ENCODE assay signal across 2 cellular contexts in the genomic region with DNA sequence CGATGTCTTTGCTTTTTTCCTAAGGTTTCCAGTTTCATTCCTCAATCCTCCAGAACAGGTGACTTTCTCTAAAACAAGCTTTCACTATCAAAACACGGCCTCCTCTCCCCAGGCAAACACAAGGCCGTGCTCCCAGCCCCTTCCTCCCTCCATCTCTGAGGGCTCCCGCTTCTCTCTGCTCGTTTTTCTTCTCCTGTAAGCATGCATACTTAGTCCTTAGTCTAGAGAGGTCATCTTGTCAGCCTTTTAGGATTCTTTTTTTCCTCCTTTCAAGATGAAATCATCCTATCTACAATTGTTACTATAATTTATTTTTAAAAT.
A peak's percentile ranks its signal among the peaks of the same experiment; 100 is the strongest.
TF ChIP-seq lines count a peak whose summit lies in the region.

No MANE protein-coding gene starts in this region.

TF ChIP-seq in WTC11, 78 proteins besides CTCF, POLR2A, EP300 and RAD21 (continued from another document):
- TF ChIP-seq, protein P1, sequence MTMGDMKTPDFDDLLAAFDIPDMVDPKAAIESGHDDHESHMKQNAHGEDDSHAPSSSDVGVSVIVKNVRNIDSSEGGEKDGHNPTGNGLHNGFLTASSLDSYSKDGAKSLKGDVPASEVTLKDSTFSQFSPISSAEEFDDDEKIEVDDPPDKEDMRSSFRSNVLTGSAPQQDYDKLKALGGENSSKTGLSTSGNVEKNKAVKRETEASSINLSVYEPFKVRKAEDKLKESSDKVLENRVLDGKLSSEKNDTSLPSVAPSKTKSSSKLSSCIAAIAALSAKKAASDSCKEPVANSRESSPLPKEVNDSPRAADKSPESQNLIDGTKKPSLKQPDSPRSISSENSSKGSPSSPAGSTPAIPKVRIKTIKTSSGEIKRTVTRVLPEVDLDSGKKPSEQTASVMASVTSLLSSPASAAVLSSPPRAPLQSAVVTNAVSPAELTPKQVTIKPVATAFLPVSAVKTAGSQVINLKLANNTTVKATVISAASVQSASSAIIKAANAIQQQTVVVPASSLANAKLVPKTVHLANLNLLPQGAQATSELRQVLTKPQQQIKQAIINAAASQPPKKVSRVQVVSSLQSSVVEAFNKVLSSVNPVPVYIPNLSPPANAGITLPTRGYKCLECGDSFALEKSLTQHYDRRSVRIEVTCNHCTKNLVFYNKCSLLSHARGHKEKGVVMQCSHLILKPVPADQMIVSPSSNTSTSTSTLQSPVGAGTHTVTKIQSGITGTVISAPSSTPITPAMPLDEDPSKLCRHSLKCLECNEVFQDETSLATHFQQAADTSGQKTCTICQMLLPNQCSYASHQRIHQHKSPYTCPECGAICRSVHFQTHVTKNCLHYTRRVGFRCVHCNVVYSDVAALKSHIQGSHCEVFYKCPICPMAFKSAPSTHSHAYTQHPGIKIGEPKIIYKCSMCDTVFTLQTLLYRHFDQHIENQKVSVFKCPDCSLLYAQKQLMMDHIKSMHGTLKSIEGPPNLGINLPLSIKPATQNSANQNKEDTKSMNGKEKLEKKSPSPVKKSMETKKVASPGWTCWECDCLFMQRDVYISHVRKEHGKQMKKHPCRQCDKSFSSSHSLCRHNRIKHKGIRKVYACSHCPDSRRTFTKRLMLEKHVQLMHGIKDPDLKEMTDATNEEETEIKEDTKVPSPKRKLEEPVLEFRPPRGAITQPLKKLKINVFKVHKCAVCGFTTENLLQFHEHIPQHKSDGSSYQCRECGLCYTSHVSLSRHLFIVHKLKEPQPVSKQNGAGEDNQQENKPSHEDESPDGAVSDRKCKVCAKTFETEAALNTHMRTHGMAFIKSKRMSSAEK (CRISPR knock-in tag; IDR thresholded peaks at IDR 0.05; ENCODE audit: borderline replicate concordance) = no peak
- TF ChIP-seq, protein P2, sequence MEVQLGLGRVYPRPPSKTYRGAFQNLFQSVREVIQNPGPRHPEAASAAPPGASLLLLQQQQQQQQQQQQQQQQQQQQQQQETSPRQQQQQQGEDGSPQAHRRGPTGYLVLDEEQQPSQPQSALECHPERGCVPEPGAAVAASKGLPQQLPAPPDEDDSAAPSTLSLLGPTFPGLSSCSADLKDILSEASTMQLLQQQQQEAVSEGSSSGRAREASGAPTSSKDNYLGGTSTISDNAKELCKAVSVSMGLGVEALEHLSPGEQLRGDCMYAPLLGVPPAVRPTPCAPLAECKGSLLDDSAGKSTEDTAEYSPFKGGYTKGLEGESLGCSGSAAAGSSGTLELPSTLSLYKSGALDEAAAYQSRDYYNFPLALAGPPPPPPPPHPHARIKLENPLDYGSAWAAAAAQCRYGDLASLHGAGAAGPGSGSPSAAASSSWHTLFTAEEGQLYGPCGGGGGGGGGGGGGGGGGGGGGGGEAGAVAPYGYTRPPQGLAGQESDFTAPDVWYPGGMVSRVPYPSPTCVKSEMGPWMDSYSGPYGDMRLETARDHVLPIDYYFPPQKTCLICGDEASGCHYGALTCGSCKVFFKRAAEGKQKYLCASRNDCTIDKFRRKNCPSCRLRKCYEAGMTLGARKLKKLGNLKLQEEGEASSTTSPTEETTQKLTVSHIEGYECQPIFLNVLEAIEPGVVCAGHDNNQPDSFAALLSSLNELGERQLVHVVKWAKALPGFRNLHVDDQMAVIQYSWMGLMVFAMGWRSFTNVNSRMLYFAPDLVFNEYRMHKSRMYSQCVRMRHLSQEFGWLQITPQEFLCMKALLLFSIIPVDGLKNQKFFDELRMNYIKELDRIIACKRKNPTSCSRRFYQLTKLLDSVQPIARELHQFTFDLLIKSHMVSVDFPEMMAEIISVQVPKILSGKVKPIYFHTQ (CRISPR knock-in tag; IDR thresholded peaks at IDR 0.05) = no peak
- TF ChIP-seq ZBTB21 (CRISPR knock-in tag; IDR thresholded peaks at IDR 0.05; ENCODE audit: borderline replicate concordance) (no peak), ZNF121 (CRISPR knock-in tag; IDR thresholded peaks at IDR 0.05) (no peak), GTF2I (CRISPR knock-in tag; conservative IDR thresholded peaks at IDR 0.05) (no peak)
- TF ChIP-seq, protein P3, sequence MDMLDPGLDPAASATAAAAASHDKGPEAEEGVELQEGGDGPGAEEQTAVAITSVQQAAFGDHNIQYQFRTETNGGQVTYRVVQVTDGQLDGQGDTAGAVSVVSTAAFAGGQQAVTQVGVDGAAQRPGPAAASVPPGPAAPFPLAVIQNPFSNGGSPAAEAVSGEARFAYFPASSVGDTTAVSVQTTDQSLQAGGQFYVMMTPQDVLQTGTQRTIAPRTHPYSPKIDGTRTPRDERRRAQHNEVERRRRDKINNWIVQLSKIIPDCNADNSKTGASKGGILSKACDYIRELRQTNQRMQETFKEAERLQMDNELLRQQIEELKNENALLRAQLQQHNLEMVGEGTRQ (CRISPR knock-in tag; IDR thresholded peaks at IDR 0.05) = no peak

TF ChIP-seq in liver, 16 proteins besides CTCF, POLR2A, EP300 and RAD21 (continued from another document):
- TF ChIP-seq, protein P4, sequence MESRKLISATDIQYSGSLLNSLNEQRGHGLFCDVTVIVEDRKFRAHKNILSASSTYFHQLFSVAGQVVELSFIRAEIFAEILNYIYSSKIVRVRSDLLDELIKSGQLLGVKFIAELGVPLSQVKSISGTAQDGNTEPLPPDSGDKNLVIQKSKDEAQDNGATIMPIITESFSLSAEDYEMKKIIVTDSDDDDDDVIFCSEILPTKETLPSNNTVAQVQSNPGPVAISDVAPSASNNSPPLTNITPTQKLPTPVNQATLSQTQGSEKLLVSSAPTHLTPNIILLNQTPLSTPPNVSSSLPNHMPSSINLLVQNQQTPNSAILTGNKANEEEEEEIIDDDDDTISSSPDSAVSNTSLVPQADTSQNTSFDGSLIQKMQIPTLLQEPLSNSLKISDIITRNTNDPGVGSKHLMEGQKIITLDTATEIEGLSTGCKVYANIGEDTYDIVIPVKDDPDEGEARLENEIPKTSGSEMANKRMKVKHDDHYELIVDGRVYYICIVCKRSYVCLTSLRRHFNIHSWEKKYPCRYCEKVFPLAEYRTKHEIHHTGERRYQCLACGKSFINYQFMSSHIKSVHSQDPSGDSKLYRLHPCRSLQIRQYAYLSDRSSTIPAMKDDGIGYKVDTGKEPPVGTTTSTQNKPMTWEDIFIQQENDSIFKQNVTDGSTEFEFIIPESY (IDR thresholded peaks at IDR 0.05) = peak; percentile 5
- no peak for TF ChIP-seq JUND (IDR thresholded peaks at IDR 0.05)
- TF ChIP-seq FOXA1 (IDR thresholded peaks at IDR 0.05) = no peak
- TF ChIP-seq RXRA (IDR thresholded peaks at IDR 0.05) = no peak
- no peak for TF ChIP-seq NR2F2 (IDR thresholded peaks at IDR 0.05)
- TF ChIP-seq, protein P5, sequence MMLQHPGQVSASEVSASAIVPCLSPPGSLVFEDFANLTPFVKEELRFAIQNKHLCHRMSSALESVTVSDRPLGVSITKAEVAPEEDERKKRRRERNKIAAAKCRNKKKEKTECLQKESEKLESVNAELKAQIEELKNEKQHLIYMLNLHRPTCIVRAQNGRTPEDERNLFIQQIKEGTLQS (IDR thresholded peaks at IDR 0.05) = no peak
- TF ChIP-seq HNF4A (conservative IDR thresholded peaks at IDR 0.05) = no peak
- TF ChIP-seq, protein P6, sequence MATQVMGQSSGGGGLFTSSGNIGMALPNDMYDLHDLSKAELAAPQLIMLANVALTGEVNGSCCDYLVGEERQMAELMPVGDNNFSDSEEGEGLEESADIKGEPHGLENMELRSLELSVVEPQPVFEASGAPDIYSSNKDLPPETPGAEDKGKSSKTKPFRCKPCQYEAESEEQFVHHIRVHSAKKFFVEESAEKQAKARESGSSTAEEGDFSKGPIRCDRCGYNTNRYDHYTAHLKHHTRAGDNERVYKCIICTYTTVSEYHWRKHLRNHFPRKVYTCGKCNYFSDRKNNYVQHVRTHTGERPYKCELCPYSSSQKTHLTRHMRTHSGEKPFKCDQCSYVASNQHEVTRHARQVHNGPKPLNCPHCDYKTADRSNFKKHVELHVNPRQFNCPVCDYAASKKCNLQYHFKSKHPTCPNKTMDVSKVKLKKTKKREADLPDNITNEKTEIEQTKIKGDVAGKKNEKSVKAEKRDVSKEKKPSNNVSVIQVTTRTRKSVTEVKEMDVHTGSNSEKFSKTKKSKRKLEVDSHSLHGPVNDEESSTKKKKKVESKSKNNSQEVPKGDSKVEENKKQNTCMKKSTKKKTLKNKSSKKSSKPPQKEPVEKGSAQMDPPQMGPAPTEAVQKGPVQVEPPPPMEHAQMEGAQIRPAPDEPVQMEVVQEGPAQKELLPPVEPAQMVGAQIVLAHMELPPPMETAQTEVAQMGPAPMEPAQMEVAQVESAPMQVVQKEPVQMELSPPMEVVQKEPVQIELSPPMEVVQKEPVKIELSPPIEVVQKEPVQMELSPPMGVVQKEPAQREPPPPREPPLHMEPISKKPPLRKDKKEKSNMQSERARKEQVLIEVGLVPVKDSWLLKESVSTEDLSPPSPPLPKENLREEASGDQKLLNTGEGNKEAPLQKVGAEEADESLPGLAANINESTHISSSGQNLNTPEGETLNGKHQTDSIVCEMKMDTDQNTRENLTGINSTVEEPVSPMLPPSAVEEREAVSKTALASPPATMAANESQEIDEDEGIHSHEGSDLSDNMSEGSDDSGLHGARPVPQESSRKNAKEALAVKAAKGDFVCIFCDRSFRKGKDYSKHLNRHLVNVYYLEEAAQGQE (IDR thresholded peaks at IDR 0.05) = no peak
- peak; percentile 10 for TF ChIP-seq YY1 (IDR thresholded peaks at IDR 0.05)
